In the genomic region with DNA sequence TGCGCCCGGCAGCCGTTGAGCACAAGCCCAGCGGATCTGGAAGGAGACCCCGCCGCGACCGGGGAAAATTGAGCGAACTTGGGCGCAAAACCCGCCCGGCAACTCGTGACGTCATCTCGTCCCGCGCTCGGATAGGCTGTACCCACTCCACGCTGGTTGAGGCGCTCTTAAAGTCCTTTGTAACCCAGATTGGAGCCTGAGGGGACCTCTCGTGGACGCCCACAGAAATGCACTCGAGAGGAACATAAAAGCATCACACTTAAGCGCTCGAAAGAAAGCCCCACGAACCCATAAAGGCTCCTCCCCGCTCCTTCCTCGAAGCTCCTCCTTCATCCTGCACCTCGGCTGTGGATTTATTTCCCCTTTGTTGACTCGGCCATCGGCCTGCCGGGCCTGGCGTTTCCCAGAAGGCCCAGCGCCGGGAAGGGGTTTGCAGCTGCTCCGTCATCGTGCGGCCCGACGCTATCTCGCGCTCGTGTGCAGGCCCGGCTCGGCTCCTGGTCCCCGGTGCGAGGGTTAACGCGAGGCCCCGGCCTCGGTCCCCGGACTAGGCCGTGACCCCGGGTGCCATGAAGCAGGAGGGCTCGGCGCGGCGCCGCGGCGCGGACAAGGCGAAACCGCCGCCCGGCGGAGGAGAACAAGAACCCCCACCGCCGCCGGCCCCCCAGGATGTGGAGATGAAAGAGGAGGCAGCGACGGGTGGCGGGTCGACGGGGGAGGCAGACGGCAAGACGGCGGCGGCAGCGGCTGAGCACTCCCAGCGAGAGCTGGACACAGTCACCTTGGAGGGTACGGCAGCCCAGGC, we compare ENCODE assay signal across 1 cellular context.
TF ChIP-seq lines count a peak whose summit lies in the region.

Gene PSMD3, plus strand, starts transcription at position 406 of the 805 bp plus-strand sequence. Its CDS starts 164 bp downstream, at position 570.

TF ChIP-seq in HepG2, 621 proteins besides CTCF, POLR2A, EP300 and RAD21 (continued from another document and continues in another):
- TF ChIP-seq, protein P1, sequence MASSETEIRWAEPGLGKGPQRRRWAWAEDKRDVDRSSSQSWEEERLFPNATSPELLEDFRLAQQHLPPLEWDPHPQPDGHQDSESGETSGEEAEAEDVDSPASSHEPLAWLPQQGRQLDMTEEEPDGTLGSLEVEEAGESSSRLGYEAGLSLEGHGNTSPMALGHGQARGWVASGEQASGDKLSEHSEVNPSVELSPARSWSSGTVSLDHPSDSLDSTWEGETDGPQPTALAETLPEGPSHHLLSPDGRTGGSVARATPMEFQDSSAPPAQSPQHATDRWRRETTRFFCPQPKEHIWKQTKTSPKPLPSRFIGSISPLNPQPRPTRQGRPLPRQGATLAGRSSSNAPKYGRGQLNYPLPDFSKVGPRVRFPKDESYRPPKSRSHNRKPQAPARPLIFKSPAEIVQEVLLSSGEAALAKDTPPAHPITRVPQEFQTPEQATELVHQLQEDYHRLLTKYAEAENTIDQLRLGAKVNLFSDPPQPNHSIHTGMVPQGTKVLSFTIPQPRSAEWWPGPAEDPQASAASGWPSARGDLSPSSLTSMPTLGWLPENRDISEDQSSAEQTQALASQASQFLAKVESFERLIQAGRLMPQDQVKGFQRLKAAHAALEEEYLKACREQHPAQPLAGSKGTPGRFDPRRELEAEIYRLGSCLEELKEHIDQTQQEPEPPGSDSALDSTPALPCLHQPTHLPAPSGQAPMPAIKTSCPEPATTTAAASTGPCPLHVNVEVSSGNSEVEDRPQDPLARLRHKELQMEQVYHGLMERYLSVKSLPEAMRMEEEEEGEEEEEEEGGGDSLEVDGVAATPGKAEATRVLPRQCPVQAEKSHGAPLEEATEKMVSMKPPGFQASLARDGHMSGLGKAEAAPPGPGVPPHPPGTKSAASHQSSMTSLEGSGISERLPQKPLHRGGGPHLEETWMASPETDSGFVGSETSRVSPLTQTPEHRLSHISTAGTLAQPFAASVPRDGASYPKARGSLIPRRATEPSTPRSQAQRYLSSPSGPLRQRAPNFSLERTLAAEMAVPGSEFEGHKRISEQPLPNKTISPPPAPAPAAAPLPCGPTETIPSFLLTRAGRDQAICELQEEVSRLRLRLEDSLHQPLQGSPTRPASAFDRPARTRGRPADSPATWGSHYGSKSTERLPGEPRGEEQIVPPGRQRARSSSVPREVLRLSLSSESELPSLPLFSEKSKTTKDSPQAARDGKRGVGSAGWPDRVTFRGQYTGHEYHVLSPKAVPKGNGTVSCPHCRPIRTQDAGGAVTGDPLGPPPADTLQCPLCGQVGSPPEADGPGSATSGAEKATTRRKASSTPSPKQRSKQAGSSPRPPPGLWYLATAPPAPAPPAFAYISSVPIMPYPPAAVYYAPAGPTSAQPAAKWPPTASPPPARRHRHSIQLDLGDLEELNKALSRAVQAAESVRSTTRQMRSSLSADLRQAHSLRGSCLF (CRISPR knock-in tag; IDR thresholded peaks at IDR 0.05; ENCODE audit: borderline replicate concordance), result peak; percentile 85
- TF ChIP-seq SNRNP70 (IDR thresholded peaks at IDR 0.05; ENCODE audit: low read depth, low read length), result no peak
- no peak for TF ChIP-seq ZNF570 (CRISPR knock-in tag; IDR thresholded peaks at IDR 0.05; ENCODE audit: borderline replicate concordance)
- peak; percentile 96 for TF ChIP-seq MIXL1 (CRISPR knock-in tag; IDR thresholded peaks at IDR 0.05)
- no peak; the same call in 1 of the 2 replicates for TF ChIP-seq CHCHD3 (CRISPR knock-in tag; IDR thresholded peaks at IDR 0.05)
- TF ChIP-seq ZNF496 (CRISPR knock-in tag; IDR thresholded peaks at IDR 0.05; ENCODE audit: insufficient replicate concordance), result no peak
- TF ChIP-seq SATB2 (CRISPR knock-in tag; IDR thresholded peaks at IDR 0.05), result peak; percentile 84
- TF ChIP-seq MTF2 (CRISPR knock-in tag; IDR thresholded peaks at IDR 0.05; ENCODE audit: borderline replicate concordance), result peak; percentile 99
- peak; percentile 97 for TF ChIP-seq HMGXB3 (CRISPR knock-in tag; IDR thresholded peaks at IDR 0.05; ENCODE audit: borderline replicate concordance)
- peak; percentile 92 for TF ChIP-seq NFKB2 (CRISPR knock-in tag; IDR thresholded peaks at IDR 0.05; ENCODE audit: borderline replicate concordance)
- 0 out of 2 replicates have a peak, but pooled peaks have one; percentile 38 for TF ChIP-seq ZNF619 (CRISPR knock-in tag; IDR thresholded peaks at IDR 0.05)
- TF ChIP-seq MAFF (IDR thresholded peaks at IDR 0.05; ENCODE audit: low read depth, low read length), result peak; percentile 22; the same call in 1 of the 2 replicates
- TF ChIP-seq ZNF639 (CRISPR knock-in tag; conservative IDR thresholded peaks at IDR 0.05), result peak; percentile 97
- TF ChIP-seq RCOR2 (CRISPR knock-in tag; IDR thresholded peaks at IDR 0.05), result peak; percentile 65; the same call in 1 of the 2 replicates
- TF ChIP-seq ZFP36L2 (CRISPR knock-in tag; IDR thresholded peaks at IDR 0.05), result peak; percentile 89; the same call in 1 of the 2 replicates
- TF ChIP-seq, protein P2, sequence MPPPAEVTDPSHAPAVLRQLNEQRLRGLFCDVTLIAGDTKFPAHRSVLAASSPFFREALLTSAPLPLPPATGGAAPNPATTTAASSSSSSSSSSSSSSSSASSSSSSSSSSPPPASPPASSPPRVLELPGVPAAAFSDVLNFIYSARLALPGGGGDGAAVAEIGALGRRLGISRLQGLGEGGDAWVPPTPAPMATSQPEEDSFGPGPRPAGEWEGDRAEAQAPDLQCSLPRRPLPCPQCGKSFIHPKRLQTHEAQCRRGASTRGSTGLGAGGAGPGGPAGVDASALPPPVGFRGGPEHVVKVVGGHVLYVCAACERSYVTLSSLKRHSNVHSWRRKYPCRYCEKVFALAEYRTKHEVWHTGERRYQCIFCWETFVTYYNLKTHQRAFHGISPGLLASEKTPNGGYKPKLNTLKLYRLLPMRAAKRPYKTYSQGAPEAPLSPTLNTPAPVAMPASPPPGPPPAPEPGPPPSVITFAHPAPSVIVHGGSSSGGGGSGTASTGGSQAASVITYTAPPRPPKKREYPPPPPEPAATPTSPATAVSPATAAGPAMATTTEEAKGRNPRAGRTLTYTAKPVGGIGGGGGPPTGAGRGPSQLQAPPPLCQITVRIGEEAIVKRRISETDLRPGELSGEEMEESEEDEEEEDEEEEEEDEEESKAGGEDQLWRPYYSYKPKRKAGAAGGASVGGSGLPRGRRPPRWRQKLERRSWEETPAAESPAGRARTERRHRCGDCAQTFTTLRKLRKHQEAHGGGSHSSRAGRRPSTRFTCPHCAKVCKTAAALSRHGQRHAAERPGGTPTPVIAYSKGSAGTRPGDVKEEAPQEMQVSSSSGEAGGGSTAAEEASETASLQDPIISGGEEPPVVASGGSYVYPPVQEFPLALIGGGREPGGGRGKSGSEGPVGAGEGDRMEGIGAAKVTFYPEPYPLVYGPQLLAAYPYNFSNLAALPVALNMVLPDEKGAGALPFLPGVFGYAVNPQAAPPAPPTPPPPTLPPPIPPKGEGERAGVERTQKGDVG (CRISPR knock-in tag; IDR thresholded peaks at IDR 0.05; ENCODE audit: borderline replicate concordance), result peak; percentile 93; the same call in 1 of the 2 replicates
- TF ChIP-seq, protein P3, sequence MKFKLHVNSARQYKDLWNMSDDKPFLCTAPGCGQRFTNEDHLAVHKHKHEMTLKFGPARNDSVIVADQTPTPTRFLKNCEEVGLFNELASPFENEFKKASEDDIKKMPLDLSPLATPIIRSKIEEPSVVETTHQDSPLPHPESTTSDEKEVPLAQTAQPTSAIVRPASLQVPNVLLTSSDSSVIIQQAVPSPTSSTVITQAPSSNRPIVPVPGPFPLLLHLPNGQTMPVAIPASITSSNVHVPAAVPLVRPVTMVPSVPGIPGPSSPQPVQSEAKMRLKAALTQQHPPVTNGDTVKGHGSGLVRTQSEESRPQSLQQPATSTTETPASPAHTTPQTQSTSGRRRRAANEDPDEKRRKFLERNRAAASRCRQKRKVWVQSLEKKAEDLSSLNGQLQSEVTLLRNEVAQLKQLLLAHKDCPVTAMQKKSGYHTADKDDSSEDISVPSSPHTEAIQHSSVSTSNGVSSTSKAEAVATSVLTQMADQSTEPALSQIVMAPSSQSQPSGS (CRISPR knock-in tag; IDR thresholded peaks at IDR 0.05), result peak; percentile 95
- TF ChIP-seq DPF2 (CRISPR knock-in tag; IDR thresholded peaks at IDR 0.05; ENCODE audit: borderline replicate concordance, low read depth), result no peak
- no peak for TF ChIP-seq IKZF1 (IDR thresholded peaks at IDR 0.05)
- 0 out of 2 replicates have a peak, but pooled peaks have one; percentile 48 for TF ChIP-seq GTF3A (CRISPR knock-in tag; conservative IDR thresholded peaks at IDR 0.05)
- TF ChIP-seq SRF (IDR thresholded peaks at IDR 0.05; ENCODE audit: low read depth, low read length), result peak; percentile 99
- peak; percentile 95 for TF ChIP-seq ZNF772 (CRISPR knock-in tag; IDR thresholded peaks at IDR 0.05)
- peak; percentile 90 for TF ChIP-seq ZNF841 (CRISPR knock-in tag; IDR thresholded peaks at IDR 0.05; ENCODE audit: borderline replicate concordance)
- peak; percentile 100 for TF ChIP-seq ATF7 (IDR thresholded peaks at IDR 0.05)
- TF ChIP-seq ATF7 (CRISPR knock-in tag; IDR thresholded peaks at IDR 0.05), result peak; percentile 92
- peak; percentile 90 for TF ChIP-seq SRSF1 (optimal IDR thresholded peaks at IDR 0.05; ENCODE audit: low read depth, low read length)
- TF ChIP-seq, protein P4, sequence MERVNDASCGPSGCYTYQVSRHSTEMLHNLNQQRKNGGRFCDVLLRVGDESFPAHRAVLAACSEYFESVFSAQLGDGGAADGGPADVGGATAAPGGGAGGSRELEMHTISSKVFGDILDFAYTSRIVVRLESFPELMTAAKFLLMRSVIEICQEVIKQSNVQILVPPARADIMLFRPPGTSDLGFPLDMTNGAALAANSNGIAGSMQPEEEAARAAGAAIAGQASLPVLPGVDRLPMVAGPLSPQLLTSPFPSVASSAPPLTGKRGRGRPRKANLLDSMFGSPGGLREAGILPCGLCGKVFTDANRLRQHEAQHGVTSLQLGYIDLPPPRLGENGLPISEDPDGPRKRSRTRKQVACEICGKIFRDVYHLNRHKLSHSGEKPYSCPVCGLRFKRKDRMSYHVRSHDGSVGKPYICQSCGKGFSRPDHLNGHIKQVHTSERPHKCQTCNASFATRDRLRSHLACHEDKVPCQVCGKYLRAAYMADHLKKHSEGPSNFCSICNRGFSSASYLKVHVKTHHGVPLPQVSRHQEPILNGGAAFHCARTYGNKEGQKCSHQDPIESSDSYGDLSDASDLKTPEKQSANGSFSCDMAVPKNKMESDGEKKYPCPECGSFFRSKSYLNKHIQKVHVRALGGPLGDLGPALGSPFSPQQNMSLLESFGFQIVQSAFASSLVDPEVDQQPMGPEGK (CRISPR knock-in tag; IDR thresholded peaks at IDR 0.05), result peak; percentile 78
- TF ChIP-seq NFIC (IDR thresholded peaks at IDR 0.05; ENCODE audit: low read length), result 0 out of 2 replicates have a peak, but pooled peaks have one; percentile 54
- TF ChIP-seq ZNF747 (CRISPR knock-in tag; IDR thresholded peaks at IDR 0.05; ENCODE audit: borderline replicate concordance), result peak; percentile 77
- peak; percentile 99 for TF ChIP-seq YEATS4 (CRISPR knock-in tag; IDR thresholded peaks at IDR 0.05; ENCODE audit: borderline replicate concordance)
- peak; percentile 93 for TF ChIP-seq POLR2G (IDR thresholded peaks at IDR 0.05; ENCODE audit: low read depth, low read length)
- TF ChIP-seq ZNF207 (IDR thresholded peaks at IDR 0.05; ENCODE audit: borderline replicate concordance), result no peak
- TF ChIP-seq ZNF720 (CRISPR knock-in tag; IDR thresholded peaks at IDR 0.05), result 0 out of 2 replicates have a peak, but pooled peaks have one; percentile 51
- peak; percentile 93 for TF ChIP-seq ZNF572 (CRISPR knock-in tag; IDR thresholded peaks at IDR 0.05)
- 0 out of 2 replicates have a peak, but pooled peaks have one; percentile 44 for TF ChIP-seq ZFYVE20 (CRISPR knock-in tag; IDR thresholded peaks at IDR 0.05; ENCODE audit: borderline replicate concordance, low read depth)
- peak; percentile 97 for TF ChIP-seq ZNF580 (CRISPR knock-in tag; IDR thresholded peaks at IDR 0.05; ENCODE audit: borderline replicate concordance, low read depth)
